In genomic region chr15:31049682-31050606, GRCh38 we compare ENCODE assay signal across 16 cellular contexts. TPM values are rescaled to one million over a fixed set of nuclear protein-coding genes. Genes with fewer than 3 reads are reported as not detected.
A peak's percentile ranks its signal among the peaks of the same experiment; 100 is the strongest.
DNase-seq lines count a peak whose midpoint lies in the region; ATAC-seq and TF ChIP-seq lines count a peak whose summit lies in the region.
"Had no signal": no experiment of that assay in that cellular context is flagged by ENCODE, and none has a peak within 500 bp of the region (broad histone marks: within the 10 kb centered on the region; RNA-seq: fewer than 3 reads in every experiment).

No MANE protein-coding gene starts in this region.

- no peaks in the 10 kb centered on the region for H3K36me3 Mint-ChIP-seq in activated T-helper 1 cell treated with anti-CD3 and anti-CD28 coated beads, Interleukin-12 subunit alpha, Interleukin-12 subunit beta, Interleukin-2, Interleukin-4 antibody, amounts not matched to agents 30 ng/mL and 10 ng/mL and 1 ng/mL, durations not matched to agents 14 hours and 24 hours and 36 hours (ENCODE audit: low read depth)
- H3K36me3 Mint-ChIP-seq: type B pancreatic cell had no signal

- DNase-seq in left cardiac atrium (no peak), cardiac septum (ENCODE audit: low spot score) (no peak), SKM-1 (lab: John Stamatoyannopoulos, UW; ENCODE audit: unreplicated experiment) (peak; percentile 44), left lobe of liver (ENCODE audit: low spot score) (no peak), GM13976 (ENCODE audit: low spot score) (no peak), kidney glomerular epithelial cell (lab: John Stamatoyannopoulos, UW) (no peak)
- no peak for DNase-seq in stimulated activated CD4-positive, alpha-beta T cell treated with anti-CD3 and anti-CD28 coated beads, Interleukin-4, amount 100 ng/mL, for 1 hour
- DNase-seq in activated T-helper 1 cell treated with anti-CD3 and anti-CD28 coated beads, Interleukin-12 subunit alpha, Interleukin-12 subunit beta, Interleukin-2, Interleukin-4 antibody, amounts not matched to agents 30 ng/mL and 10 ng/mL and 1 ng/mL, durations not matched to agents 14 hours and 24 hours and 36 hours (ENCODE audit: low spot score) = no peak
- DNase-seq: activated CD4-positive, alpha-beta T cell treated with anti-CD3 and anti-CD28 coated beads for 36 hours; activated T-cell treated with anti-CD3 and anti-CD28 coated beads, Interleukin-2, amount 50 U/mL, for 48 hours; amygdala; NCI-H1930; NCI-H774 had no signal

- in situ Hi-C loops in GM13976 (cut with MboI; ENCODE audit: low sequenced_read_pairs, unreplicated experiment) = no loop called here

- intact Hi-C loops in left cardiac atrium (cut with DNase I) (no loop called here), cardiac septum (cut with DNase I) (no loop called here)
- intact Hi-C loops in activated T-helper 1 cell treated with anti-CD3 and anti-CD28 coated beads, Interleukin-12 subunit alpha, Interleukin-12 subunit beta, Interleukin-2, Interleukin-4 antibody, amounts not matched to agents 30 ng/mL and 10 ng/mL and 1 ng/mL, durations not matched to agents 14 hours and 24 hours and 36 hours (cut with micrococcal nuclease) = no loop called here

- ATAC-seq in left cardiac atrium (peak; percentile 35 to 51), left lobe of liver (peak; percentile 31)
- ATAC-seq: activated CD4-positive, alpha-beta T cell treated with anti-CD3 and anti-CD28 coated beads for 36 hours had no signal

- H3K4me3 Mint-ChIP-seq in activated T-helper 1 cell treated with anti-CD3 and anti-CD28 coated beads, Interleukin-12 subunit alpha, Interleukin-12 subunit beta, Interleukin-2, Interleukin-4 antibody, amounts not matched to agents 30 ng/mL and 10 ng/mL and 1 ng/mL, durations not matched to agents 14 hours and 24 hours and 36 hours = no peak overlapping the region
- H3K4me3 Mint-ChIP-seq: activated CD4-positive, alpha-beta T cell treated with anti-CD3 and anti-CD28 coated beads for 36 hours; type B pancreatic cell had no signal

- H3K9me3 Mint-ChIP-seq in activated T-helper 1 cell treated with anti-CD3 and anti-CD28 coated beads, Interleukin-12 subunit alpha, Interleukin-12 subunit beta, Interleukin-2, Interleukin-4 antibody, amounts not matched to agents 30 ng/mL and 10 ng/mL and 1 ng/mL, durations not matched to agents 14 hours and 24 hours and 36 hours = no peaks in the 10 kb centered on the region
- H3K9me3 Mint-ChIP-seq: type B pancreatic cell had no signal

- H3K27ac Mint-ChIP-seq in activated T-helper 1 cell treated with anti-CD3 and anti-CD28 coated beads, Interleukin-12 subunit alpha, Interleukin-12 subunit beta, Interleukin-2, Interleukin-4 antibody, amounts not matched to agents 30 ng/mL and 10 ng/mL and 1 ng/mL, durations not matched to agents 14 hours and 24 hours and 36 hours = no peak overlapping the region
- H3K27ac Mint-ChIP-seq: activated CD4-positive, alpha-beta T cell treated with anti-CD3 and anti-CD28 coated beads for 36 hours; type B pancreatic cell had no signal

- no peak for TF ChIP-seq CTCF in GM13976 (IDR thresholded peaks at IDR 0.05; ENCODE audit: borderline replicate concordance, control extremely low read depth, extremely low read depth, insufficient read depth, missing control alignments)

- peaks cover 7% of the 10 kb centered on the region for H3K27me3 Mint-ChIP-seq in activated T-helper 1 cell treated with anti-CD3 and anti-CD28 coated beads, Interleukin-12 subunit alpha, Interleukin-12 subunit beta, Interleukin-2, Interleukin-4 antibody, amounts not matched to agents 30 ng/mL and 10 ng/mL and 1 ng/mL, durations not matched to agents 14 hours and 24 hours and 36 hours (ENCODE audit: insufficient read depth)

- no peaks in the 10 kb centered on the region for H3K4me1 Mint-ChIP-seq in activated T-helper 1 cell treated with anti-CD3 and anti-CD28 coated beads, Interleukin-12 subunit alpha, Interleukin-12 subunit beta, Interleukin-2, Interleukin-4 antibody, amounts not matched to agents 30 ng/mL and 10 ng/mL and 1 ng/mL, durations not matched to agents 14 hours and 24 hours and 36 hours (ENCODE audit: low read depth)
- H3K4me1 Mint-ChIP-seq: activated CD4-positive, alpha-beta T cell treated with anti-CD3 and anti-CD28 coated beads for 36 hours had no signal

RNA-seq across cellular contexts. Expression of gene TRPM1, which starts 51.6 kb away (rescaled TPM):
- total RNA-seq in left cardiac atrium (under 1 TPM in 1 of 2 donors, not detected in 1; 0.24 TPM), cardiac septum (not detected), left lobe of liver (0.10 TPM)
- not detected in 2 replicates for total RNA-seq in activated T-helper 1 cell treated with anti-CD3 and anti-CD28 coated beads, Interleukin-12 subunit alpha, Interleukin-12 subunit beta, Interleukin-2, Interleukin-4 antibody, amounts not matched to agents 30 ng/mL and 10 ng/mL and 1 ng/mL, durations not matched to agents 14 hours and 24 hours and 36 hours
- total RNA-seq: activated CD4-positive, alpha-beta T cell treated with anti-CD3 and anti-CD28 coated beads for 36 hours; mononuclear cell; posterior vena cava had no signal

RNA-seq across cellular contexts. Expression of gene MTMR10, which starts 58.5 kb away (rescaled TPM):
- total RNA-seq in left cardiac atrium (10 to 100 TPM; 15.5 to 31.1 TPM), cardiac septum (27.5 TPM), left lobe of liver (26.6 TPM)
- total RNA-seq in activated T-helper 1 cell treated with anti-CD3 and anti-CD28 coated beads, Interleukin-12 subunit alpha, Interleukin-12 subunit beta, Interleukin-2, Interleukin-4 antibody, amounts not matched to agents 30 ng/mL and 10 ng/mL and 1 ng/mL, durations not matched to agents 14 hours and 24 hours and 36 hours = 11.8 and 13.4 TPM in 2 replicates
